8 cellular contexts compared by ENCODE assay signal in the genomic region with DNA sequence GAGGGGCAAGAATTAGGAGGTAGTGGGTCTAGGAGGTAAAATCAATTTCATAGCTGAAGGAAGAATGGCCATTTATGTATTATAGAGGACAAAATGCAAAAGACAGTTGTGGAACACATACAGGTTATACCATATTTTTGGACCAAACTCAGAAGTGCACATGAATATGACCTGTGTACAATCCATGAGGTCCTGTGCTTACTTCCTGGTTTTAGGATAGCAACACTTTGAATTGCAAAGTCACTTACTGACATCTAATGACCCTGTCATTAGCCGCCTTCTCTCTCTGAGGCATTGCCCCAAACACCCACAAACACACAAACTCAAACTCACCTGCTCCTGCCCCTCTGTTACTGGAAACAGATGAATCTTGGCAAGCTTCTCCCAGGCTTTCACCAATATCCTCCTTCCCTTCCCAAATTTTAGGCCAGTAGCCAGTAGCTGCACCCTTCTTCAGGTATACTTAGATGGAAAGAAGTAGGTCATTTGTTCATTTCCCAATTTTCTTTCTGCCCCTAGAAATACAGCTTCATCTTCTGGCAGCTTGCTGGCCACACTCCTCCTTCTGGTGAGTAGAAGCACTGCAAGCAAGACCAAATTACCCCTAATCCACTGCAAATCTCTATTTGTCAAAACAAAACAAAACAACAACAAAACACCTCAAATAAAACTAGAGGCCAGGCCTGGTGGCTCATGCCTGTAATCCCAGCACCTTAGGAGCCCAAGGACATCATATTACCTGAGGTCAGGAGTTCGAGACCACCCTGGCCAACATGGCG. TPM values are rescaled to one million over a fixed set of nuclear protein-coding genes. Genes with fewer than 3 reads are reported as not detected.
A peak's percentile ranks its signal among the peaks of the same experiment; 100 is the strongest.
DNase-seq lines count a peak whose midpoint lies in the region; ATAC-seq and TF ChIP-seq lines count a peak whose summit lies in the region.

No MANE protein-coding gene starts in this region.

- DNase-seq in AML-193 (lab: John Stamatoyannopoulos, UW) (peak; percentile 41 to 44), GM12865 (ENCODE audit: low read depth) (peak; percentile 72), activated B cell treated with CpG ODN at 0.5 μM for 24 hours (no peak), iPS-NIHi7 (ENCODE audit: extremely low spot score) (peak; percentile 48), vagina (ENCODE audit: extremely low spot score in 2 of 2) (no peak), NCI-H2029 (lab: John Stamatoyannopoulos, UW) (no peak), amniotic stem cell (lab: John Stamatoyannopoulos, UW) (no peak)

- H3K4me1 ChIP-seq in vagina: no peaks in the 10 kb centered on the region

- peaks cover 2% of the 10 kb centered on the region for H3K4me1 Mint-ChIP-seq in activated B cell treated with CpG ODN at 0.5 μM for 24 hours

- H3K27me3 ChIP-seq in vagina: no peaks in the 10 kb centered on the region

- POLR2A ChIA-PET in activated B cell treated with CpG ODN at 0.5 μM for 24 hours (lab: Charles Lee): interaction anchor here (1.4 kb wide), 1 partner anchor 69 kb away, joined by 4 read pairs; no protein-coding TSS in a partner anchor

- no peaks in the 10 kb centered on the region for H3K36me3 ChIP-seq in vagina

- TF ChIP-seq CTCF in GM12865 (IDR thresholded peaks at IDR 0.05; ENCODE audit: insufficient read depth, low read depth, low read length, missing control alignments) (peak; percentile 76), activated B cell treated with CpG ODN at 0.5 μM for 24 hours (IDR thresholded peaks at IDR 0.05) (no peak), vagina (IDR thresholded peaks at IDR 0.05) (peak in 2 of 3 experiments; percentile 26 to 43)

- TF ChIP-seq POLR2A in vagina (IDR thresholded peaks at IDR 0.05): no peak

- peaks cover 1% of the 10 kb centered on the region for H3K27me3 Mint-ChIP-seq in activated B cell treated with CpG ODN at 0.5 μM for 24 hours

- H3K27ac Mint-ChIP-seq in activated B cell treated with CpG ODN at 0.5 μM for 24 hours: no peak overlapping the region

- intact Hi-C loops in activated B cell treated with CpG ODN at 0.5 μM for 24 hours (cut with micrococcal nuclease) (loop anchor here (1.0 to 2.0 kb wide), 4 partner anchors 33 to 821 kb away; a partner anchor contains a TSS), vagina (cut with DNase I) (no loop called here)

- CTCF ChIA-PET in activated B cell treated with CpG ODN at 0.5 μM for 24 hours (lab: Charles Lee): interaction anchor here (0.6 to 4.5 kb wide), 21 partner anchors 11 to 827 kb away, joined by 3 to 92 read pairs (median 4); a partner anchor contains a TSS

- H3K27ac ChIP-seq in vagina: no peak overlapping the region

- H3K9me3 ChIP-seq in vagina: no peaks in the 10 kb centered on the region

- H3K9me3 Mint-ChIP-seq in activated B cell treated with CpG ODN at 0.5 μM for 24 hours: no peaks in the 10 kb centered on the region

- H3K36me3 Mint-ChIP-seq in activated B cell treated with CpG ODN at 0.5 μM for 24 hours (ENCODE audit: low read depth): no peaks in the 10 kb centered on the region

- H3K4me3 ChIP-seq in GM12865 (ENCODE audit: low read depth, low read length) (no peak overlapping the region), vagina (no peak overlapping the region)

- ATAC-seq in HG03135 (IDR thresholded peaks at IDR 0.05; ENCODE audit: unreplicated experiment) (peak; percentile 80), activated B cell treated with CpG ODN at 0.5 μM for 24 hours (ENCODE audit: low read depth) (peak; percentile 61)

- no peak overlapping the region for H3K4me3 Mint-ChIP-seq in activated B cell treated with CpG ODN at 0.5 μM for 24 hours

RNA-seq across cellular contexts. Expression of a gene that starts 13.7 kb away (rescaled TPM):
- 1,685 and 1,766 TPM in 2 replicates for total RNA-seq in activated B cell treated with CpG ODN at 0.5 μM for 24 hours
- 1,502 TPM for total RNA-seq in vagina

RNA-seq across cellular contexts. Expression of a gene that starts 33.3 kb away (rescaled TPM):
- total RNA-seq in activated B cell treated with CpG ODN at 0.5 μM for 24 hours (18.2 and 27.4 TPM in 2 replicates), vagina (29.7 TPM)

Comparison
In these comparisons a context has a peak if more than half of its experiments do, and no peak if none do; other contexts are left out.
1. DNase-seq: peak in AML-193 (2 of 2), GM12865 (single experiment) and iPS-NIHi7 (single experiment); none in activated B cell treated with CpG ODN at 0.5 μM for 24 hours (single experiment), vagina (0 of 2), NCI-H2029 (single experiment) and amniotic stem cell (single experiment).